Comparison of ENCODE assay signal across 24 cellular contexts in genomic region chr18:76547306-76547705, GRCh38.
"Had no signal": no experiment of that assay in that cellular context is flagged by ENCODE, and none has a peak within 500 bp of the region (broad histone marks: within the 10 kb centered on the region; RNA-seq: fewer than 3 reads in every experiment).

No MANE protein-coding gene starts in this region.

- H3K4me3 ChIP-seq: esophagus muscularis mucosa, right atrium auricular region, smooth muscle cell, suprapubic skin, tibial artery, uterus had no signal

- H3K27me3 ChIP-seq: esophagus muscularis mucosa, right atrium auricular region, suprapubic skin, uterus had no signal

- H3K27ac Mint-ChIP-seq: activated B cell treated with CpG ODN at 0.5 μM for 24 hours; activated CD8-positive, alpha-beta T cell treated with anti-CD3 and anti-CD28 coated beads for 36 hours; activated naive CD4-positive, alpha-beta T cell treated with anti-CD3 and anti-CD28 coated beads, Interleukin-2, amount 50 U/mL, for 24 hours; activated naive CD8-positive, alpha-beta T cell treated with anti-CD3 and anti-CD28 coated beads, Interleukin-2, amount 50 U/mL, for 24 hours; activated T-helper 2 cell treated with anti-CD3 and anti-CD28 coated beads, Interferon-gamma antibody, Interleukin-2, Interleukin-4, amounts not matched to agents 10 μg/mL and 5 μg/mL and 100 μg/mL, durations not matched to agents 14 hours and 24 hours and 36 hours; endodermal cell; nephron; T-helper 2 cell treated with Interferon-gamma antibody and Interleukin-4, amounts not matched to agents 5 μg/mL and 100 μg/mL, for 36 hours had no signal

- H3K27ac ChIP-seq: esophagus muscularis mucosa, parathyroid adenoma, right atrium auricular region, tibial artery had no signal

- H3K4me1 ChIP-seq: esophagus muscularis mucosa, parathyroid adenoma, right atrium auricular region, tibial artery, uterus had no signal

- H3K4me3 Mint-ChIP-seq: activated B cell treated with CpG ODN at 0.5 μM for 24 hours; activated CD8-positive, alpha-beta T cell treated with anti-CD3 and anti-CD28 coated beads for 36 hours; activated naive CD4-positive, alpha-beta T cell treated with anti-CD3 and anti-CD28 coated beads, Interleukin-2, amount 50 U/mL, for 24 hours; activated naive CD8-positive, alpha-beta T cell treated with anti-CD3 and anti-CD28 coated beads, Interleukin-2, amount 50 U/mL, for 24 hours; endodermal cell; nephron; T-helper 2 cell treated with Interferon-gamma antibody and Interleukin-4, amounts not matched to agents 5 μg/mL and 100 μg/mL, for 36 hours had no signal

- H3K9me3 Mint-ChIP-seq: activated B cell treated with CpG ODN at 0.5 μM for 24 hours; activated CD8-positive, alpha-beta T cell treated with anti-CD3 and anti-CD28 coated beads for 36 hours; activated naive CD4-positive, alpha-beta T cell treated with anti-CD3 and anti-CD28 coated beads, Interleukin-2, amount 50 U/mL, for 24 hours; activated naive CD8-positive, alpha-beta T cell treated with anti-CD3 and anti-CD28 coated beads, Interleukin-2, amount 50 U/mL, for 24 hours; activated T-helper 2 cell treated with anti-CD3 and anti-CD28 coated beads, Interferon-gamma antibody, Interleukin-2, Interleukin-4, amounts not matched to agents 10 μg/mL and 5 μg/mL and 100 μg/mL, durations not matched to agents 14 hours and 24 hours and 36 hours; T-helper 2 cell treated with Interferon-gamma antibody and Interleukin-4, amounts not matched to agents 5 μg/mL and 100 μg/mL, for 36 hours had no signal

- H3K4me1 Mint-ChIP-seq: activated B cell treated with CpG ODN at 0.5 μM for 24 hours; activated naive CD4-positive, alpha-beta T cell treated with anti-CD3 and anti-CD28 coated beads, Interleukin-2, amount 50 U/mL, for 24 hours; activated naive CD8-positive, alpha-beta T cell treated with anti-CD3 and anti-CD28 coated beads, Interleukin-2, amount 50 U/mL, for 24 hours had no signal

- H3K4me2 ChIP-seq: smooth muscle cell had no signal

- H2AFZ ChIP-seq: parathyroid adenoma had no signal

- H3K36me3 ChIP-seq: esophagus muscularis mucosa, right atrium auricular region, suprapubic skin, tibial artery, uterus had no signal

- H3K9ac ChIP-seq: parathyroid adenoma had no signal

- H3K79me2 ChIP-seq: parathyroid adenoma had no signal

- H3K9me3 ChIP-seq: esophagus muscularis mucosa, right atrium auricular region, suprapubic skin, tibial artery, uterus had no signal

- DNase-seq: activated B cell treated with CpG ODN at 0.5 μM for 24 hours; activated CD4-positive, alpha-beta T cell treated with anti-CD3 and anti-CD28 coated beads, Interleukin-2, amount 50 U/mL, for 1 hour; activated CD8-positive, alpha-beta T cell treated with anti-CD3 and anti-CD28 coated beads for 36 hours; activated naive CD8-positive, alpha-beta T cell treated with anti-CD3 and anti-CD28 coated beads, Interleukin-2, amount 50 U/mL, for 24 hours; activated T-cell treated with anti-CD3 and anti-CD28 coated beads, Interleukin-2, amount 50 U/mL, for 48 hours; amygdala; caudate nucleus; endodermal cell; left cardiac atrium; left ventricle myocardium superior; nucleus accumbens; stimulated activated CD4-positive, alpha-beta T cell treated with anti-CD3 and anti-CD28 coated beads, Interleukin-1b, Interleukin-23, amount 100 ng/mL, for 48 hours; stimulated activated naive CD4-positive, alpha-beta T cell; tibial artery; uterus had no signal
